33 cellular contexts compared by ENCODE assay signal in genomic region chr10:6100370-6100769, GRCh38. TPM values are rescaled to one million over a fixed set of nuclear protein-coding genes. Genes with fewer than 3 reads are reported as not detected.
DNase-seq lines count a peak whose midpoint lies in the region; ATAC-seq and FAIRE-seq lines count a peak whose summit lies in the region.
"Had no signal": no experiment of that assay in that cellular context is flagged by ENCODE, and none has a peak within 500 bp of the region (broad histone marks: within the 10 kb centered on the region; RNA-seq: fewer than 3 reads in every experiment).

No MANE protein-coding gene starts in this region.

- no peak for DNase-seq in activated T-cell treated with anti-CD3 and anti-CD28 coated beads, Interleukin-2, amount 50 U/mL, for 24 hours
- DNase-seq in activated T-cell treated with anti-CD3 and anti-CD28 coated beads, Interleukin-2, amount 50 U/mL, for 4 hours: no peak
- DNase-seq in stimulated activated effector memory CD8-positive, alpha-beta T cell treated with anti-CD3 and anti-CD28 coated beads, Interleukin-12 subunit alpha, Interleukin-12 subunit beta, amount 100 ng/mL, for 72 hours (ENCODE audit: low spot score in 2 of 2): no peak
- DNase-seq in small intestine: no peak
- DNase-seq: activated effector memory CD4-positive, alpha-beta T cell treated with Interleukin-2 at 50 U/mL for 16 hours; BE2C; brain microvascular endothelial cell; COR-L47; hypothalamus; immature natural killer cell; left colon; mesendoderm; NCI-H1092 treated with DMSO at 0.1 percent for 48 hours; NCI-H187 treated with DMSO at 0.1 percent for 48 hours; NCI-H526; nucleus accumbens; SHP77; sigmoid colon; stomach; thyroid gland had no signal

- FAIRE-seq in small intestine (lab: Jason Lieb, UNC): no peak
- FAIRE-seq: endothelial cell of umbilical vein, G401.6 had no signal

- 57 to 84% (median 77%) methylated on average over 1 of the region's 1 CpG for WGBS in small intestine, 3 donors

- H3K36me3 Mint-ChIP-seq in activated T-cell treated with anti-CD3 and anti-CD28 coated beads, Interleukin-2, amount 50 U/mL, for 24 hours (ENCODE audit: low read depth): peaks cover 94% of the 10 kb centered on the region
- H3K36me3 Mint-ChIP-seq in activated T-cell treated with anti-CD3 and anti-CD28 coated beads, Interleukin-2, amount 50 U/mL, for 4 hours (ENCODE audit: insufficient read depth): peaks cover 42% of the 10 kb centered on the region
- H3K36me3 Mint-ChIP-seq in IgD-negative memory B cell: peaks cover 5% of the 10 kb centered on the region
- peaks cover 2% of the 10 kb centered on the region for H3K36me3 Mint-ChIP-seq in activated naive CD8-positive, alpha-beta T cell
- peaks cover 92% of the 10 kb centered on the region for H3K36me3 Mint-ChIP-seq in stimulated activated effector memory CD8-positive, alpha-beta T cell treated with anti-CD3 and anti-CD28 coated beads, Interleukin-12 subunit alpha, Interleukin-12 subunit beta, amount 100 ng/mL, for 72 hours

- peaks cover 10 to 11% of the 10 kb centered on the region in 2 donors for H3K36me3 ChIP-seq in small intestine (ENCODE audit: control insufficient read depth in 2 of 2, insufficient read depth in 2 of 2, low read length in 2 of 2)

- no peaks in the 10 kb centered on the region for H3K9me3 ChIP-seq in small intestine (ENCODE audit: control insufficient read depth, low read depth)
- H3K9me3 ChIP-seq: BE2C, gastroesophageal sphincter, prostate gland, sigmoid colon, stomach, thyroid gland had no signal

- peaks cover 0 to 4% of the 10 kb centered on the region in 2 donors for H3K4me1 ChIP-seq in small intestine (ENCODE audit: control insufficient read depth in 2 of 2, insufficient read depth in 1 of 2, low read depth in 1 of 2, low read length in 1 of 2)
- H3K4me1 ChIP-seq: BE2C, prostate gland, thyroid gland had no signal

- H3K27me3 Mint-ChIP-seq in activated T-cell treated with anti-CD3 and anti-CD28 coated beads, Interleukin-2, amount 50 U/mL, for 24 hours: no peaks in the 10 kb centered on the region
- H3K27me3 Mint-ChIP-seq in activated T-cell treated with anti-CD3 and anti-CD28 coated beads, Interleukin-2, amount 50 U/mL, for 4 hours (ENCODE audit: low read depth): no peaks in the 10 kb centered on the region
- H3K27me3 Mint-ChIP-seq in IgD-negative memory B cell: no peaks in the 10 kb centered on the region
- H3K27me3 Mint-ChIP-seq in activated naive CD8-positive, alpha-beta T cell: no peaks in the 10 kb centered on the region

- H3K27me3 ChIP-seq in small intestine (ENCODE audit: control insufficient read depth in 2 of 2, insufficient read depth in 2 of 2, low read length in 2 of 2): no peaks in the 10 kb centered on the region
- H3K27me3 ChIP-seq: BE2C, brain microvascular endothelial cell, gastroesophageal sphincter, sigmoid colon, stomach, thyroid gland had no signal

- ATAC-seq in activated T-cell treated with anti-CD3 and anti-CD28 coated beads, Interleukin-2, amount 50 U/mL, for 4 hours: no peak
- no peak for ATAC-seq in stimulated activated effector memory CD8-positive, alpha-beta T cell treated with anti-CD3 and anti-CD28 coated beads, Interleukin-12 subunit alpha, Interleukin-12 subunit beta, amount 100 ng/mL, for 72 hours
- ATAC-seq in GM18520 (IDR thresholded peaks at IDR 0.05; ENCODE audit: unreplicated experiment): no peak
- ATAC-seq: activated CD4-positive, CD25-positive, alpha-beta regulatory T cell treated with anti-CD3 and anti-CD28 coated beads, Interleukin-2, amount 50 U/mL, for 24 hours; gastroesophageal sphincter; left colon; Panc1 had no signal

- H3K27ac ChIP-seq in small intestine (ENCODE audit: low read depth in 1 of 2, low read length in 1 of 2): no peak overlapping the region
- H3K27ac ChIP-seq: brain microvascular endothelial cell, gastroesophageal sphincter, prostate gland, sigmoid colon, stomach, thyroid gland had no signal

- peak overlapping the region; percentile 24 for H3K27ac Mint-ChIP-seq in activated T-cell treated with anti-CD3 and anti-CD28 coated beads, Interleukin-2, amount 50 U/mL, for 24 hours
- peak overlapping the region in 2 of 3 donors; percentile 73 to 95 for H3K27ac Mint-ChIP-seq in IgD-negative memory B cell
- peak overlapping the region; percentile 58 for H3K27ac Mint-ChIP-seq in activated naive CD8-positive, alpha-beta T cell
- H3K27ac Mint-ChIP-seq in stimulated activated effector memory CD8-positive, alpha-beta T cell treated with anti-CD3 and anti-CD28 coated beads, Interleukin-12 subunit alpha, Interleukin-12 subunit beta, amount 100 ng/mL, for 72 hours: peak overlapping the region; percentile 79

- no peaks in the 10 kb centered on the region for H3K9me3 Mint-ChIP-seq in activated T-cell treated with anti-CD3 and anti-CD28 coated beads, Interleukin-2, amount 50 U/mL, for 24 hours
- no peaks in the 10 kb centered on the region for H3K9me3 Mint-ChIP-seq in activated T-cell treated with anti-CD3 and anti-CD28 coated beads, Interleukin-2, amount 50 U/mL, for 4 hours
- no peaks in the 10 kb centered on the region for H3K9me3 Mint-ChIP-seq in IgD-negative memory B cell
- no peaks in the 10 kb centered on the region for H3K9me3 Mint-ChIP-seq in activated naive CD8-positive, alpha-beta T cell (ENCODE audit: low read depth)
- no peaks in the 10 kb centered on the region for H3K9me3 Mint-ChIP-seq in stimulated activated effector memory CD8-positive, alpha-beta T cell treated with anti-CD3 and anti-CD28 coated beads, Interleukin-12 subunit alpha, Interleukin-12 subunit beta, amount 100 ng/mL, for 72 hours
- H3K9me3 Mint-ChIP-seq: immature natural killer cell had no signal

- H3K4me3 Mint-ChIP-seq in activated T-cell treated with anti-CD3 and anti-CD28 coated beads, Interleukin-2, amount 50 U/mL, for 24 hours: no peak overlapping the region
- no peak overlapping the region for H3K4me3 Mint-ChIP-seq in activated T-cell treated with anti-CD3 and anti-CD28 coated beads, Interleukin-2, amount 50 U/mL, for 4 hours
- no peak overlapping the region for H3K4me3 Mint-ChIP-seq in IgD-negative memory B cell
- H3K4me3 Mint-ChIP-seq in activated naive CD8-positive, alpha-beta T cell: no peak overlapping the region
- H3K4me3 Mint-ChIP-seq in stimulated activated effector memory CD8-positive, alpha-beta T cell treated with anti-CD3 and anti-CD28 coated beads, Interleukin-12 subunit alpha, Interleukin-12 subunit beta, amount 100 ng/mL, for 72 hours: no peak overlapping the region
- H3K4me3 Mint-ChIP-seq: immature natural killer cell had no signal

- peaks cover 47% of the 10 kb centered on the region for H3K4me1 Mint-ChIP-seq in activated T-cell treated with anti-CD3 and anti-CD28 coated beads, Interleukin-2, amount 50 U/mL, for 24 hours (ENCODE audit: low read depth)
- H3K4me1 Mint-ChIP-seq in activated T-cell treated with anti-CD3 and anti-CD28 coated beads, Interleukin-2, amount 50 U/mL, for 4 hours (ENCODE audit: low read depth): peaks cover 25% of the 10 kb centered on the region
- peaks cover 11 to 32% (median 21%) of the 10 kb centered on the region in 3 donors for H3K4me1 Mint-ChIP-seq in IgD-negative memory B cell
- peaks cover 38% of the 10 kb centered on the region for H3K4me1 Mint-ChIP-seq in activated naive CD8-positive, alpha-beta T cell (ENCODE audit: low read depth)
- peaks cover 42% of the 10 kb centered on the region for H3K4me1 Mint-ChIP-seq in stimulated activated effector memory CD8-positive, alpha-beta T cell treated with anti-CD3 and anti-CD28 coated beads, Interleukin-12 subunit alpha, Interleukin-12 subunit beta, amount 100 ng/mL, for 72 hours

- no peak overlapping the region for H3K4me3 ChIP-seq in small intestine (ENCODE audit: low read depth in 1 of 2, low read length in 2 of 2)
- H3K4me3 ChIP-seq: gastroesophageal sphincter, prostate gland, sigmoid colon, stomach, thyroid gland had no signal

RNA-seq across cellular contexts. Expression of gene RBM17, which starts 11.5 kb away (rescaled TPM):
- 100 to 1,000 TPM; 231 to 261 (median 237) TPM for total RNA-seq in activated T-cell treated with anti-CD3 and anti-CD28 coated beads, Interleukin-2, amount 50 U/mL, for 4 hours
- polyA plus RNA-seq in IgD-negative memory B cell (118 TPM), small intestine (10 to 100 TPM; 45.7 to 82.7 (median 65.1) TPM)

RNA-seq across cellular contexts. Expression of gene IL2RA, which starts 38.2 kb away (rescaled TPM):
- total RNA-seq in activated T-cell treated with anti-CD3 and anti-CD28 coated beads, Interleukin-2, amount 50 U/mL, for 4 hours: 100 to 1,000 TPM; 639 to 698 (median 653) TPM
- polyA plus RNA-seq in IgD-negative memory B cell (27.2 TPM), small intestine (1 to 10 TPM in 2 of 3 donors, not detected in 1; 1.1 to 2.1 TPM)
- total RNA-seq: endothelial cell of umbilical vein, fibroblast of lung, H4, M059J, myocyte had no signal
- polyA plus RNA-seq: endothelial cell of umbilical vein, fibroblast of lung had no signal

Comparison
In these comparisons a context has a peak if more than half of its experiments do, and no peak if none do; other contexts are left out.
1. H3K27ac Mint-ChIP-seq: peak in every context shown above with its lines; median percentile 84 in IgD-negative memory B cell; 79 in stimulated activated effector memory CD8-positive, alpha-beta T cell treated with anti-CD3 and anti-CD28 coated beads, Interleukin-12 subunit alpha, Interleukin-12 subunit beta, amount 100 ng/mL, for 72 hours; 58 in activated naive CD8-positive, alpha-beta T cell; 24 in activated T-cell treated with anti-CD3 and anti-CD28 coated beads, Interleukin-2, amount 50 U/mL, for 24 hours.